ENCODE assay signal across 15 cellular contexts in the genomic region with DNA sequence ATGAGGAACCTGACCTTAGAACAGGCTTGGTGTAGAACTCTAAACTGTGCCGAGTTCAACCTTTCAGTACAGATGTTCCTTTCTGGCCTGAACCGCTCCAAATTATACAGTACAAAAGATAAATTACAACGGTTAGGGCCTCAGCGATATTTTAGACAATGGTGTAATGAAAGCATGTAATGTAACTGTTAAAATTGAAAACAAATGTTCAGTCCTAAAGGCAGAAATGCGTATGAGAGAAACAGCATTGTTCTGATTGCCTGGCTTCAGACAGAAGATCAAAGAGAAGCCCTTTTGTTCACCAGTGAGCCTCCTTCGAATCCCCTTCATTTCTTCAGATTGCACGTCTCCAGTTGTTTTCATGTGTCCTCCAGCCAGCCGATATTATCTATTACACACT.
A peak's percentile ranks its signal among the peaks of the same experiment; 100 is the strongest.
DNase-seq lines count a peak whose midpoint lies in the region; TF ChIP-seq lines count a peak whose summit lies in the region.
"Had no signal": no experiment of that assay in that cellular context is flagged by ENCODE, and none has a peak within 500 bp of the region (broad histone marks: within the 10 kb centered on the region; RNA-seq: fewer than 3 reads in every experiment).

No MANE protein-coding gene starts in this region.

- no peak overlapping the region for H3K27ac ChIP-seq in OCI-LY3 (ENCODE audit: low read length)
- H3K27ac ChIP-seq in neural progenitor cell, result no peak overlapping the region

- peak overlapping the region; percentile 65 for H3K4me2 ChIP-seq in OCI-LY3 (ENCODE audit: low read length)
- H3K4me2 ChIP-seq in neural progenitor cell, result peak overlapping the region; percentile 36

- no peak overlapping the region for H3K27ac Mint-ChIP-seq in neural progenitor cell
- H3K27ac Mint-ChIP-seq in nephron progenitor cell, result no peak overlapping the region
- H3K27ac Mint-ChIP-seq: CD4-positive, CD25-positive, alpha-beta regulatory T cell had no signal

- peaks cover 19% of the 10 kb centered on the region; the same call in 1 of the 2 replicates for H3K4me1 ChIP-seq in OCI-LY3 (ENCODE audit: low read length)
- H3K4me1 ChIP-seq in neural progenitor cell, result peaks cover 13% of the 10 kb centered on the region

- H3K36me3 Mint-ChIP-seq in neural progenitor cell (no peaks in the 10 kb centered on the region), nephron progenitor cell (ENCODE audit: low read depth) (no peaks in the 10 kb centered on the region)
- H3K36me3 Mint-ChIP-seq: CD4-positive, CD25-positive, alpha-beta regulatory T cell had no signal

- DNase-seq in NCI-H2029 treated with DMSO at 0.1 percent for 48 hours (lab: John Stamatoyannopoulos, UW) (peak; percentile 53), NCI-H2029 (lab: John Stamatoyannopoulos, UW) (no peak), DMS 273 (lab: John Stamatoyannopoulos, UW; ENCODE audit: unreplicated experiment) (peak; percentile 74), neural progenitor cell (ENCODE audit: low spot score) (no peak), hepatic stellate cell (ENCODE audit: low spot score) (no peak), nephron progenitor cell (no peak)
- DNase-seq in activated CD4-positive, alpha-beta T cell treated with anti-CD3 and anti-CD28 coated beads for 1 hour, result no peak
- DNase-seq: Calu3; CD4-positive, CD25-positive, alpha-beta regulatory T cell; DMS79 treated with DMSO at 0.1 percent for 48 hours; HCEC 1CT; Karpas-422; NCI-H345; SHP77 treated with DMSO at 0.1 percent for 48 hours had no signal

- H2AFZ ChIP-seq in OCI-LY3 (ENCODE audit: low read depth, low read length) (no peak overlapping the region), neural progenitor cell (replicated peaks) (no peak overlapping the region)

- H3K79me2 ChIP-seq in OCI-LY3 (ENCODE audit: low read length), result no peaks in the 10 kb centered on the region
- H3K79me2 ChIP-seq in neural progenitor cell (ENCODE audit: low read depth), result no peaks in the 10 kb centered on the region

- H4K20me1 ChIP-seq in OCI-LY3 (ENCODE audit: insufficient read depth, low read length), result no peaks in the 10 kb centered on the region
- H4K20me1 ChIP-seq in neural progenitor cell (ENCODE audit: low read depth), result no peaks in the 10 kb centered on the region

- H3K9ac ChIP-seq in OCI-LY3 (ENCODE audit: low read length) (no peak overlapping the region), neural progenitor cell (no peak overlapping the region)

- no peak for TF ChIP-seq CTCF in OCI-LY3 (IDR thresholded peaks at IDR 0.05; ENCODE audit: low read depth, low read length)
- TF ChIP-seq CTCF in neural progenitor cell (IDR thresholded peaks at IDR 0.05), result no peak
- no peak for TF ChIP-seq CTCF in nephron progenitor cell (IDR thresholded peaks at IDR 0.05)

- peaks cover 2% of the 10 kb centered on the region for H3K27me3 Mint-ChIP-seq in neural progenitor cell (ENCODE audit: insufficient read depth, low read depth)
- H3K27me3 Mint-ChIP-seq in nephron progenitor cell (ENCODE audit: low read depth, poor library complexity), result peaks cover 13% of the 10 kb centered on the region
- H3K27me3 Mint-ChIP-seq: CD4-positive, CD25-positive, alpha-beta regulatory T cell had no signal

- H3K36me3 ChIP-seq in OCI-LY3 (replicated peaks; ENCODE audit: low read depth, low read length) (no peaks in the 10 kb centered on the region), neural progenitor cell (no peaks in the 10 kb centered on the region)

- H3K9me3 Mint-ChIP-seq in neural progenitor cell, result no peaks in the 10 kb centered on the region
- H3K9me3 Mint-ChIP-seq in nephron progenitor cell, result no peaks in the 10 kb centered on the region

- no peak overlapping the region for H3K4me3 Mint-ChIP-seq in neural progenitor cell
- no peak overlapping the region for H3K4me3 Mint-ChIP-seq in nephron progenitor cell
- H3K4me3 Mint-ChIP-seq: CD4-positive, CD25-positive, alpha-beta regulatory T cell had no signal

- H3K9me3 ChIP-seq in OCI-LY3 (ENCODE audit: insufficient read depth, low read length), result no peaks in the 10 kb centered on the region
- H3K9me3 ChIP-seq in neural progenitor cell (ENCODE audit: low read depth), result no peaks in the 10 kb centered on the region

- no peaks in the 10 kb centered on the region for H3F3A ChIP-seq in neural progenitor cell (ENCODE audit: low read depth)

- peak overlapping the region; percentile 68 for H3K4me3 ChIP-seq in OCI-LY3 (ENCODE audit: low read length)
- H3K4me3 ChIP-seq in neural progenitor cell, result no peak overlapping the region

- H3K4me1 Mint-ChIP-seq in neural progenitor cell (peaks cover 9% of the 10 kb centered on the region), nephron progenitor cell (no peaks in the 10 kb centered on the region)

- peaks cover 15% of the 10 kb centered on the region; the same call in 1 of the 2 replicates for H3K27me3 ChIP-seq in OCI-LY3 (ENCODE audit: low read depth, low read length)
- H3K27me3 ChIP-seq in neural progenitor cell, result no peaks in the 10 kb centered on the region

Comparison
In these comparisons a context has a peak if more than half of its experiments do, and no peak if none do; other contexts are left out.
1. DNase-seq: peak in NCI-H2029 treated with DMSO at 0.1 percent for 48 hours (single experiment) and DMS 273 (single experiment); none in NCI-H2029 (single experiment), neural progenitor cell (single experiment), hepatic stellate cell (single experiment), activated CD4-positive, alpha-beta T cell treated with anti-CD3 and anti-CD28 coated beads for 1 hour (single experiment) and nephron progenitor cell (single experiment).